28 cellular contexts compared by ENCODE assay signal in the genomic region with DNA sequence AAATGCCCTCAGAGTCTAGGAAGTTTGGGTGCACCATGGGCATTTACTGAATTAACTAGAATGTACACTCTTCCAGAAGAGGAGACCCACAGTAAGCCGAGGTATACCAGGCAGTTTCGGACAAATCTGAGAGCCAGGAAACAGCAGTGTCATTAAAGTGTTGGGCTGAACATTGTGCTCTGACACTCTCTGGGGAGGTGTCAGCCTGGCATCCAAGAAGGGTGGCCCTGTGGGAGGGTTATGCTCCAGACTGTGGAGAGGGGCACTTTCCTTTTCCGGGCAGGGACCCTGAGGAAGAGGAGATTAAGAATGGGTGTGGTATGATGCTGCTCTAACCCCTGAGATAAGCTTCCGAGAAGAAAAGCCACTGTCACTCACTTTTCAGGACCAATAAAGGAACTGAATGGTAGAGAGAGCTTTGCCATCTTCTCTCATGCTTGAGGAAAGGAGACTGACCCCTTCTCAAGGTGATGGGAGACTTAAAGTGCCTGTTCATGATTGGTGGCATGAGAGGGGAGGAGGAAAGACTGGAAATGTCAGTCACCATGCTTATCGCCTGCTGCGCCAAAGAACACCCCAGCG.
"Had no signal": no experiment of that assay in that cellular context is flagged by ENCODE, and none has a peak within 500 bp of the region (broad histone marks: within the 10 kb centered on the region; RNA-seq: fewer than 3 reads in every experiment).

No MANE protein-coding gene starts in this region.

- H3K4me3 ChIP-seq: adrenal gland, body of pancreas, breast epithelium, SJCRH30, SK-N-MC had no signal

- H3K27me3 ChIP-seq: adrenal gland, body of pancreas, breast epithelium, SJCRH30 had no signal

- H3K4me1 Mint-ChIP-seq: activated B cell treated with CpG ODN at 0.5 μM for 24 hours had no signal

- H3K36me3 Mint-ChIP-seq: activated CD4-positive, alpha-beta memory T cell treated with anti-CD3 and anti-CD28 coated beads for 36 hours; activated naive CD4-positive, alpha-beta T cell treated with anti-CD3 and anti-CD28 coated beads, Interleukin-2, amount 50 U/mL, for 72 hours had no signal

- H3K27ac Mint-ChIP-seq: activated B cell treated with CpG ODN at 0.5 μM for 24 hours; activated CD4-positive, alpha-beta memory T cell treated with anti-CD3 and anti-CD28 coated beads for 36 hours; activated naive CD4-positive, alpha-beta T cell treated with anti-CD3 and anti-CD28 coated beads for 36 hours; activated naive CD4-positive, alpha-beta T cell treated with anti-CD3 and anti-CD28 coated beads, Interleukin-2, amount 50 U/mL, for 72 hours; activated T-helper 1 cell treated with anti-CD3 and anti-CD28 coated beads, Interleukin-12 subunit alpha, Interleukin-12 subunit beta, Interleukin-2, Interleukin-4 antibody, amounts not matched to agents 30 ng/mL and 10 ng/mL and 1 ng/mL, durations not matched to agents 14 hours and 24 hours and 36 hours had no signal

- H3K27ac ChIP-seq: adrenal gland, body of pancreas, breast epithelium, SJCRH30, SK-N-MC, VCaP had no signal

- H3K4me3 Mint-ChIP-seq: activated B cell treated with CpG ODN at 0.5 μM for 24 hours; activated CD4-positive, alpha-beta memory T cell treated with anti-CD3 and anti-CD28 coated beads for 36 hours; activated naive CD4-positive, alpha-beta T cell treated with anti-CD3 and anti-CD28 coated beads for 36 hours; activated T-cell treated with anti-CD3 and anti-CD28 coated beads, Interleukin-2, amount 50 U/mL, for 4 hours; activated T-helper 1 cell treated with anti-CD3 and anti-CD28 coated beads, Interleukin-12 subunit alpha, Interleukin-12 subunit beta, Interleukin-2, Interleukin-4 antibody, amounts not matched to agents 30 ng/mL and 10 ng/mL and 1 ng/mL, durations not matched to agents 14 hours and 24 hours and 36 hours had no signal

- H3K9me3 ChIP-seq: adrenal gland, body of pancreas, breast epithelium, SJCRH30 had no signal

- H3K9me3 Mint-ChIP-seq: activated B cell treated with CpG ODN at 0.5 μM for 24 hours; activated CD4-positive, alpha-beta memory T cell treated with anti-CD3 and anti-CD28 coated beads for 36 hours; activated naive CD4-positive, alpha-beta T cell treated with anti-CD3 and anti-CD28 coated beads for 36 hours; activated naive CD4-positive, alpha-beta T cell treated with anti-CD3 and anti-CD28 coated beads, Interleukin-2, amount 50 U/mL, for 72 hours; activated T-cell treated with anti-CD3 and anti-CD28 coated beads, Interleukin-2, amount 50 U/mL, for 4 hours; activated T-helper 1 cell treated with anti-CD3 and anti-CD28 coated beads, Interleukin-12 subunit alpha, Interleukin-12 subunit beta, Interleukin-2, Interleukin-4 antibody, amounts not matched to agents 30 ng/mL and 10 ng/mL and 1 ng/mL, durations not matched to agents 14 hours and 24 hours and 36 hours had no signal

- H3K4me1 ChIP-seq: adrenal gland, breast epithelium, SJCRH30 had no signal

- DNase-seq: activated B cell treated with CpG ODN at 0.5 μM for 24 hours; activated CD4-positive, alpha-beta memory T cell treated with anti-CD3 and anti-CD28 coated beads for 36 hours; activated CD4-positive, alpha-beta T cell treated with anti-CD3 and anti-CD28 coated beads for 4 hours; activated CD4-positive, alpha-beta T cell treated with anti-CD3 and anti-CD28 coated beads, Interleukin-2, amount 50 U/mL, for 1 hour; activated CD4-positive, CD25-positive, alpha-beta regulatory T cell treated with anti-CD3 and anti-CD28 coated beads, Interleukin-2, amount 50 U/mL, for 72 hours; activated CD8-positive, alpha-beta memory T cell treated with anti-CD3 and anti-CD28 coated beads, Interleukin-2, amount 50 U/mL, for 4 hours; activated gamma-delta T cell treated with Interleukin-2 at 50 U/mL for 16 hours; activated naive CD4-positive, alpha-beta T cell treated with anti-CD3 and anti-CD28 coated beads for 36 hours; activated T-cell treated with anti-CD3 and anti-CD28 coated beads for 4 hours; activated T-cell treated with anti-CD3 and anti-CD28 coated beads, Interleukin-2, amount 50 U/mL, for 4 hours; adrenal gland; body of pancreas; NCI-H1417; NCI-H146; NCI-H187; NCI-H2227 treated with DMSO at 0.1 percent for 48 hours; NCI-H446; NCI-H510A treated with DMSO at 0.1 percent for 48 hours; NCI-H69; NK-92 treated with Interleukin-12 subunit alpha and Interleukin-12 subunit beta, amount 100 ng/mL, for 24 hours; SHP77; SJCRH30; T1000 had no signal

- H3K36me3 ChIP-seq: adrenal gland, breast epithelium, SJCRH30 had no signal
